Comparison of ENCODE assay signal across 21 cellular contexts in the genomic region with DNA sequence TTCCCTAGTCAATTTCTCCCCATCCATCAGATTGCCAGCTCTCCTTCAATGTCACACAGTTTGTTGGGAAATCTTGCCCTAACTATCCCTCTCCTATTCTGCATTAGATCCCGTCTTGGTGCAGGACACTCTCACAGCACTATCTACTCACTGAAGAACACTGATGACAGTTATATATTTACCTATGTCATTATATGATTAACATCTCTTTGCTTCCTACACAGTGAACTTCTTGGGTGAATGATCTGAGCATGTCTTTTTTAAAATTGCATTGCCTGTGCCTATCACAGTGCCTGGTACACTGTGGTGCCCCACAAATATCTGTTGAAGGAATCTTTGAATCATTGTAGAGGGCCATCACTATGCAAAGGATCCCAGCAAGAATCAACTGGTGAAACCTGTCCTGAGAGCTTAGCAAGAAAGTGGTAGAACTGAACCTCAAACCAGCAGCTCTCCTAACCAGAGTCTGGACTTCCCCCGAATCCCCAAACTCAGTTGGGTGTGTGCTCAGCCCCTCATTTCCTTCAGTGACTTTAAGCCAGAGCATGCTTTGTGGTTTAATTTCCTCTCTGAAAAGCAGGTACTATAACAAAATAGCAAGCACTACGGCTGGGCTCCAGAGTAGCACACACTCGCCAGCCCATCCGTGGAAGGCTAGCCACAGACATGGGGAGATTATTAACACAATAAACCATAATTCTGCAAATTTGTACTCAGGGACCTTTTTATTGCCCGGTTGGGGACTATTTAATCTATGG.
A peak's percentile ranks its signal among the peaks of the same experiment; 100 is the strongest.
DNase-seq lines count a peak whose midpoint lies in the region; ATAC-seq, FAIRE-seq and TF ChIP-seq lines count a peak whose summit lies in the region.
"Had no signal": no experiment of that assay in that cellular context is flagged by ENCODE, and none has a peak within 500 bp of the region (broad histone marks: within the 10 kb centered on the region; RNA-seq: fewer than 3 reads in every experiment).

No MANE protein-coding gene starts in this region.

- no peak for TF ChIP-seq POLR2A in gastrocnemius medialis (IDR thresholded peaks at IDR 0.05)

- TF ChIP-seq CTCF in gastrocnemius medialis (IDR thresholded peaks at IDR 0.05 in 4 of 5, conservative IDR thresholded peaks at IDR 0.05 in 1 of 5): no peak

- H3K36me3 ChIP-seq in gastrocnemius medialis: no peaks in the 10 kb centered on the region
- H3K36me3 ChIP-seq: SJCRH30 had no signal

- DNase-seq in RCC 7860 (ENCODE audit: low spot score) (peak; percentile 22), GDM1 (lab: John Stamatoyannopoulos, UW) (no peak), AML-193 (lab: John Stamatoyannopoulos, UW) (no peak), gastrocnemius medialis (no peak)
- no peak for DNase-seq in activated CD8-positive, alpha-beta memory T cell treated with anti-CD3 and anti-CD28 coated beads, Interleukin-2, amount 50 U/mL, for 48 hours
- DNase-seq: Caco-2; CD4-positive, CD25-positive, alpha-beta regulatory T cell; DMS53; NCI-H1436; NCI-H2029; NCI-H2171; NCI-H446; NCI-H69; NK-92 treated with Interleukin-12 subunit alpha and Interleukin-12 subunit beta, amount 100 ng/mL, for 24 hours; OCI-M1; SJCRH30; T-helper 2 cell had no signal

- ATAC-seq in GM19025 (IDR thresholded peaks at IDR 0.05; ENCODE audit: low read depth, unreplicated experiment) (peak; percentile 61), HG02943 (IDR thresholded peaks at IDR 0.05; ENCODE audit: low read depth, unreplicated experiment) (peak; percentile 56), gastrocnemius medialis (no peak)

- no peaks in the 10 kb centered on the region for H3K9me3 ChIP-seq in gastrocnemius medialis
- H3K9me3 ChIP-seq: Caco-2 had no signal

- in situ Hi-C loops in gastrocnemius medialis (cut with MboI; ENCODE audit: low sequenced_read_pairs in 4 of 4): loop anchor here in 1 of 4 donors (25.0 kb wide), 1 partner anchor 106 kb away; no protein-coding TSS in a partner anchor

- no peak for FAIRE-seq in RCC 7860 (lab: Jason Lieb, UNC)

- intact Hi-C loops in gastrocnemius medialis (cut with DNase I; ENCODE audit: low total_unique reads): no loop called here

- H3K27ac ChIP-seq in gastrocnemius medialis: no peak overlapping the region
- H3K27ac ChIP-seq: KMS-11, RWPE1, SJCRH30 had no signal

- H3K27me3 ChIP-seq in gastrocnemius medialis: no peaks in the 10 kb centered on the region
- H3K27me3 ChIP-seq: SJCRH30 had no signal

- no peak overlapping the region for H3K4me3 ChIP-seq in gastrocnemius medialis
- H3K4me3 ChIP-seq: SJCRH30 had no signal

- no peaks in the 10 kb centered on the region for H3K4me1 ChIP-seq in gastrocnemius medialis
- H3K4me1 ChIP-seq: Caco-2 had no signal

Comparison
In these comparisons a context has a peak if more than half of its experiments do, and no peak if none do; other contexts are left out.
1. ATAC-seq: peak in GM19025 (single experiment) and HG02943 (single experiment); none in gastrocnemius medialis (0 of 2).